Comparison of ENCODE assay signal across 15 cellular contexts in genomic region chr1:187474266-187474665, GRCh38.
DNase-seq lines count a peak whose midpoint lies in the region; ATAC-seq lines count a peak whose summit lies in the region.
"Had no signal": no experiment of that assay in that cellular context is flagged by ENCODE, and none has a peak within 500 bp of the region (broad histone marks: within the 10 kb centered on the region; RNA-seq: fewer than 3 reads in every experiment).

No MANE protein-coding gene starts in this region.

- H3K27ac ChIP-seq in CD4-positive, alpha-beta memory T cell (ENCODE audit: low read depth, low read length), result no peak overlapping the region
- H3K27ac ChIP-seq: tibial nerve had no signal

- ATAC-seq in GM19324 (IDR thresholded peaks at IDR 0.05; ENCODE audit: low FRiP score, unreplicated experiment), result no peak
- ATAC-seq in HG03139 (IDR thresholded peaks at IDR 0.05; ENCODE audit: unreplicated experiment), result no peak

- DNase-seq in Daoy (ENCODE audit: low read depth) (peak; percentile 36), NCI-H1092 treated with DMSO at 0.1 percent for 48 hours (lab: John Stamatoyannopoulos, UW) (peak; percentile 70), astrocyte of the hippocampus (ENCODE audit: low read depth, low spot score) (peak; percentile 60), iris pigment epithelial cell (ENCODE audit: low read depth) (peak; percentile 63)
- no peak for DNase-seq in activated CD4-positive, alpha-beta memory T cell treated with anti-CD3 and anti-CD28 coated beads for 36 hours
- no peak for DNase-seq in CD4-positive, alpha-beta memory T cell
- DNase-seq: activated T-cell treated with anti-CD3 and anti-CD28 coated beads for 4 hours; GF-D8; NCI-H510A treated with DMSO at 0.1 percent for 48 hours; stimulated activated CD4-positive, alpha-beta T cell treated with anti-CD3 and anti-CD28 coated beads, Interleukin-4, amount 100 ng/mL, for 1 hour had no signal

- H3K9me3 ChIP-seq in CD4-positive, alpha-beta memory T cell (ENCODE audit: control insufficient read depth in 1 of 2, low read length in 2 of 2), result no peaks in the 10 kb centered on the region
- H3K9me3 ChIP-seq: tibial nerve had no signal

- intact Hi-C loops in activated CD4-positive, alpha-beta memory T cell treated with anti-CD3 and anti-CD28 coated beads for 36 hours (cut with micrococcal nuclease), result no loop called here
- intact Hi-C loops in CD4-positive, alpha-beta memory T cell (cut with micrococcal nuclease), result no loop called here

- H3K36me3 ChIP-seq in CD4-positive, alpha-beta memory T cell (ENCODE audit: insufficient read depth, low read length), result no peaks in the 10 kb centered on the region
- H3K36me3 ChIP-seq: tibial nerve had no signal

- H3K4me1 Mint-ChIP-seq in activated CD4-positive, alpha-beta memory T cell treated with anti-CD3 and anti-CD28 coated beads for 36 hours (ENCODE audit: low read depth), result no peaks in the 10 kb centered on the region
- no peaks in the 10 kb centered on the region for H3K4me1 Mint-ChIP-seq in CD4-positive, alpha-beta memory T cell

- no peaks in the 10 kb centered on the region for H3K36me3 Mint-ChIP-seq in activated CD4-positive, alpha-beta memory T cell treated with anti-CD3 and anti-CD28 coated beads for 36 hours
- peaks cover 0 to 3% of the 10 kb centered on the region in 2 donors for H3K36me3 Mint-ChIP-seq in CD4-positive, alpha-beta memory T cell
- H3K36me3 Mint-ChIP-seq: activated naive CD8-positive, alpha-beta T cell had no signal

- H3K9me3 Mint-ChIP-seq in activated CD4-positive, alpha-beta memory T cell treated with anti-CD3 and anti-CD28 coated beads for 36 hours, result peaks cover 3% of the 10 kb centered on the region
- peaks cover 3 to 10% (median 5%) of the 10 kb centered on the region in 8 donors for H3K9me3 Mint-ChIP-seq in CD4-positive, alpha-beta memory T cell

- H3K27me3 Mint-ChIP-seq in activated CD4-positive, alpha-beta memory T cell treated with anti-CD3 and anti-CD28 coated beads for 36 hours, result no peaks in the 10 kb centered on the region
- no peaks in the 10 kb centered on the region for H3K27me3 Mint-ChIP-seq in CD4-positive, alpha-beta memory T cell

- no peaks in the 10 kb centered on the region for H3K27me3 ChIP-seq in CD4-positive, alpha-beta memory T cell (ENCODE audit: insufficient read depth, low read length)
- H3K27me3 ChIP-seq: tibial nerve had no signal

- no peak overlapping the region for H3K4me3 Mint-ChIP-seq in activated CD4-positive, alpha-beta memory T cell treated with anti-CD3 and anti-CD28 coated beads for 36 hours
- H3K4me3 Mint-ChIP-seq in CD4-positive, alpha-beta memory T cell, result no peak overlapping the region
- H3K4me3 Mint-ChIP-seq: activated naive CD8-positive, alpha-beta T cell; nephron had no signal

- CTCF ChIA-PET in activated CD4-positive, alpha-beta memory T cell treated with anti-CD3 and anti-CD28 coated beads for 36 hours (lab: Charles Lee), result no interaction called here
- CTCF ChIA-PET in CD4-positive, alpha-beta memory T cell (lab: Charles Lee; ENCODE audit: partially characterized antibody), result interaction anchor here (0.7 kb wide), 1 partner anchor 50 kb away, joined by 3 read pairs; no protein-coding TSS in a partner anchor

- H3K27ac Mint-ChIP-seq in activated CD4-positive, alpha-beta memory T cell treated with anti-CD3 and anti-CD28 coated beads for 36 hours, result no peak overlapping the region
- H3K27ac Mint-ChIP-seq in CD4-positive, alpha-beta memory T cell, result no peak overlapping the region
- H3K27ac Mint-ChIP-seq: activated naive CD8-positive, alpha-beta T cell; nephron had no signal

- H3K4me1 ChIP-seq in CD4-positive, alpha-beta memory T cell (ENCODE audit: insufficient read depth, low read length), result no peaks in the 10 kb centered on the region
- H3K4me1 ChIP-seq: tibial nerve had no signal

- POLR2A ChIA-PET in activated CD4-positive, alpha-beta memory T cell treated with anti-CD3 and anti-CD28 coated beads for 36 hours (lab: Charles Lee), result no interaction called here
- POLR2A ChIA-PET in CD4-positive, alpha-beta memory T cell (lab: Charles Lee; ENCODE audit: partially characterized antibody), result no interaction called here

- H3K4me3 ChIP-seq in CD4-positive, alpha-beta memory T cell (ENCODE audit: low read length in 2 of 2), result no peak overlapping the region
- H3K4me3 ChIP-seq: tibial nerve had no signal

Comparison
In these comparisons a context has a peak if more than half of its experiments do, and no peak if none do; other contexts are left out.
1. DNase-seq: peak in Daoy (single experiment), NCI-H1092 treated with DMSO at 0.1 percent for 48 hours (single experiment), astrocyte of the hippocampus (single experiment) and iris pigment epithelial cell (single experiment); none in activated CD4-positive, alpha-beta memory T cell treated with anti-CD3 and anti-CD28 coated beads for 36 hours (single experiment) and CD4-positive, alpha-beta memory T cell (0 of 5).